ENCODE assay signal across 1 cellular context in the genomic region with DNA sequence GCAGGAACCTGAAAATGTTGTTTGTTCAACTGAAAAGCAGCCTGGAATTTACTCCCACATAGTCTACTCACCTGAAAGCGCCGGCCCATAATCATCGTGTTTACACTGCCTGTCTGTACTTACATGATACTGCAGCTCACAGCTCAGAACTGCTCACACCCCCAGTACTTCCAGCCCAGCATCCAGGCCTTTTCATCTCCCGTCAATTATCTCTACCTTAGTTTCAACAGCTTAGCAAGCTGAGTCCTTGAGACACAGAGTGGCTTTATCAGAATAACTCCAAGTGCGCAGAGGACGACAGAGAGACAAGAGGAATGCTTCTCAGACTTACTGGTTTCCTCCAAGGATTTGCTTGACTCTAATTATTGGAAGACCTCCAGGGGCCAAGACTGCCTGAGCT.
TF ChIP-seq lines count a peak whose summit lies in the region.

No MANE protein-coding gene starts in this region.

TF ChIP-seq in GM23338, 12 proteins besides CTCF, POLR2A, EP300 and RAD21 (continued from another document):
- TF ChIP-seq, protein P1, sequence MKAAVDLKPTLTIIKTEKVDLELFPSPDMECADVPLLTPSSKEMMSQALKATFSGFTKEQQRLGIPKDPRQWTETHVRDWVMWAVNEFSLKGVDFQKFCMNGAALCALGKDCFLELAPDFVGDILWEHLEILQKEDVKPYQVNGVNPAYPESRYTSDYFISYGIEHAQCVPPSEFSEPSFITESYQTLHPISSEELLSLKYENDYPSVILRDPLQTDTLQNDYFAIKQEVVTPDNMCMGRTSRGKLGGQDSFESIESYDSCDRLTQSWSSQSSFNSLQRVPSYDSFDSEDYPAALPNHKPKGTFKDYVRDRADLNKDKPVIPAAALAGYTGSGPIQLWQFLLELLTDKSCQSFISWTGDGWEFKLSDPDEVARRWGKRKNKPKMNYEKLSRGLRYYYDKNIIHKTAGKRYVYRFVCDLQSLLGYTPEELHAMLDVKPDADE (IDR thresholded peaks at IDR 0.05): no peak
- no peak for TF ChIP-seq CREB1 (CRISPR knock-in tag; IDR thresholded peaks at IDR 0.05; ENCODE audit: low read depth)
- no peak for TF ChIP-seq STAT1 (IDR thresholded peaks at IDR 0.05; ENCODE audit: unreplicated experiment)
- TF ChIP-seq ZNF114 (CRISPR knock-in tag; IDR thresholded peaks at IDR 0.05): no peak
- TF ChIP-seq EZH2phosphoT487 (IDR thresholded peaks at IDR 0.05; ENCODE audit: unreplicated experiment): no peak
- no peak for TF ChIP-seq POLR2AphosphoS5 (IDR thresholded peaks at IDR 0.05; ENCODE audit: low read depth)
- TF ChIP-seq JUNB (IDR thresholded peaks at IDR 0.05; ENCODE audit: unreplicated experiment): no peak
- no peak for TF ChIP-seq NANOG (IDR thresholded peaks at IDR 0.05; ENCODE audit: borderline replicate concordance)
- no peak for TF ChIP-seq REST (IDR thresholded peaks at IDR 0.05; ENCODE audit: unreplicated experiment)
- TF ChIP-seq EZH2 (IDR thresholded peaks at IDR 0.05; ENCODE audit: low read depth, unreplicated experiment): no peak
